26 cellular contexts compared by ENCODE assay signal in genomic region chr22:29393019-29393608, GRCh38. TPM values are rescaled to one million over a fixed set of nuclear protein-coding genes. Genes with fewer than 3 reads are reported as not detected.
DNase-seq lines count a peak whose midpoint lies in the region; ATAC-seq, FAIRE-seq and TF ChIP-seq lines count a peak whose summit lies in the region.
"Had no signal": no experiment of that assay in that cellular context is flagged by ENCODE, and none has a peak within 500 bp of the region (broad histone marks: within the 10 kb centered on the region; RNA-seq: fewer than 3 reads in every experiment).

No MANE protein-coding gene starts in this region.

- TF ChIP-seq EP300 in GM12878 (IDR thresholded peaks at IDR 0.05; ENCODE audit: borderline replicate concordance in 1 of 2, control insufficient read depth in 1 of 2, low read depth in 2 of 2, low read length in 2 of 2) = no peak

- in situ Hi-C loops in GM12878 (cut with MboI) = loop anchor here (10.0 kb wide), 1 partner anchor 692 kb away; the partner anchor contains the start of gene HORMAD2

- H3K9ac ChIP-seq in GM12878 (ENCODE audit: control insufficient read depth, insufficient read depth, low read length) = no peak overlapping the region

- POLR2A ChIA-PET in GM12878 (lab: Charles Lee) = interaction anchor here (0.6 to 1.1 kb wide), 3 partner anchors 112 to 320 kb away, joined by 3 to 5 read pairs (median 3); partner anchors contain the start of gene KREMEN1
- POLR2A ChIA-PET in CD4-positive, alpha-beta T cell (lab: Charles Lee) = no interaction called here

- H3K4me2 ChIP-seq in GM12878 (ENCODE audit: control insufficient read depth, insufficient read depth) = no peak overlapping the region

- H3K9me3 Mint-ChIP-seq in CD4-positive, alpha-beta T cell = no peaks in the 10 kb centered on the region
- H3K9me3 Mint-ChIP-seq: activated naive CD4-positive, alpha-beta T cell treated with anti-CD3 and anti-CD28 coated beads, Interleukin-2, amount 50 U/mL, for 72 hours; activated T-cell treated with anti-CD3 and anti-CD28 coated beads, Interleukin-2, amount 50 U/mL, for 24 hours; brain; T-helper 2 cell treated with Interferon-gamma antibody and Interleukin-4, amounts not matched to agents 5 μg/mL and 100 μg/mL, for 36 hours had no signal

- H3K36me3 ChIP-seq in cardiac muscle cell (no peaks in the 10 kb centered on the region), GM12878 (ENCODE audit: control insufficient read depth in 2 of 2, insufficient read depth in 2 of 2, low read length in 1 of 2) (no peaks in the 10 kb centered on the region)
- H3K36me3 ChIP-seq: gastrocnemius medialis, spleen had no signal

- H4K20me1 ChIP-seq in GM12878 (ENCODE audit: control insufficient read depth, insufficient read depth) = no peaks in the 10 kb centered on the region

- H3K4me1 ChIP-seq in cardiac muscle cell (ENCODE audit: low read depth) (peaks cover 6% of the 10 kb centered on the region), right cardiac atrium (ENCODE audit: control insufficient read depth, insufficient read depth, low read length) (no peaks in the 10 kb centered on the region), GM12878 (ENCODE audit: control insufficient read depth, insufficient read depth, low read length) (peaks cover 15% of the 10 kb centered on the region)

- H3K36me3 Mint-ChIP-seq in CD4-positive, alpha-beta T cell (ENCODE audit: low read depth) = no peaks in the 10 kb centered on the region
- H3K36me3 Mint-ChIP-seq: activated naive CD4-positive, alpha-beta T cell treated with anti-CD3 and anti-CD28 coated beads, Interleukin-2, amount 50 U/mL, for 72 hours; brain had no signal

- H3K9me3 ChIP-seq in cardiac muscle cell (ENCODE audit: low read depth) (no peaks in the 10 kb centered on the region), right cardiac atrium (ENCODE audit: control insufficient read depth, low read length) (no peaks in the 10 kb centered on the region), GM12878 (replicated peaks; ENCODE audit: control insufficient read depth, insufficient read depth, low read length) (no peaks in the 10 kb centered on the region)
- H3K9me3 ChIP-seq in CD4-positive, alpha-beta T cell (ENCODE audit: control insufficient read depth, low read length) = no peaks in the 10 kb centered on the region
- H3K9me3 ChIP-seq: gastrocnemius medialis, spleen had no signal

- FAIRE-seq in GM12878 (lab: Jason Lieb, UNC) = no peak
- FAIRE-seq: GM12891, H54 had no signal

- 0 out of 2 replicates have a peak overlapping the region, but pooled peaks have one; percentile 7 for H2AFZ ChIP-seq in GM12878 (ENCODE audit: control insufficient read depth, low read depth, low read length)

- DNase-seq in cardiac muscle cell (ENCODE audit: low read depth in 1 of 2, low spot score in 1 of 2) (no peak), right cardiac atrium (no peak), NCI-H2227 (lab: John Stamatoyannopoulos, UW; ENCODE audit: unreplicated experiment) (peak; percentile 41), GM12878 (ENCODE audit: low read depth, low spot score) (no peak), NCI-H146 (lab: John Stamatoyannopoulos, UW) (no peak), cardiac septum (ENCODE audit: low spot score) (no peak)
- DNase-seq in activated T-cell treated with anti-CD3 and anti-CD28 coated beads, Interleukin-2, amount 50 U/mL, for 1 hour = no peak
- DNase-seq in CD4-positive, alpha-beta T cell = no peak
- DNase-seq: activated CD4-positive, alpha-beta T cell treated with anti-CD3 and anti-CD28 coated beads, Interleukin-2, amount 50 U/mL, for 1 hour; activated T-cell treated with anti-CD3 and anti-CD28 coated beads, Interleukin-2, amount 50 U/mL, for 24 hours; COR-L47; dermis blood vessel endothelial cell; gastrocnemius medialis; spleen; stimulated activated naive CD4-positive, alpha-beta T cell treated with Interleukin-2 at 50 U/mL for 16 hours had no signal

- ATAC-seq in right cardiac atrium (no peak), GM12878 (peak; percentile 36)
- no peak for ATAC-seq in CD4-positive, alpha-beta T cell (ENCODE audit: poor library complexity)
- ATAC-seq: activated naive CD4-positive, alpha-beta T cell treated with anti-CD3 and anti-CD28 coated beads, Interleukin-2, amount 50 U/mL, for 72 hours; gastrocnemius medialis had no signal

- peaks cover 6% of the 10 kb centered on the region for H3K79me2 ChIP-seq in GM12878 (ENCODE audit: control insufficient read depth, insufficient read depth, low read length)

- BruUV-seq in GM12878 (replicated peaks; lab: Mats Ljungman, UMichigan) = no TSS peak

- no peak overlapping the region for H3K27ac Mint-ChIP-seq in CD4-positive, alpha-beta T cell
- H3K27ac Mint-ChIP-seq: activated T-cell treated with anti-CD3 and anti-CD28 coated beads, Interleukin-2, amount 50 U/mL, for 24 hours; brain; T-helper 2 cell treated with Interferon-gamma antibody and Interleukin-4, amounts not matched to agents 5 μg/mL and 100 μg/mL, for 36 hours had no signal

- no peak for TF ChIP-seq RAD21 in GM12878 (IDR thresholded peaks at IDR 0.05; ENCODE audit: insufficient read depth, low read depth, low read length)

- H3K4me3 ChIP-seq in cardiac muscle cell (no peak overlapping the region), right cardiac atrium (ENCODE audit: low read length) (no peak overlapping the region), GM12878 (no peak overlapping the region)
- H3K4me3 ChIP-seq: gastrocnemius medialis, spleen had no signal

- CTCF ChIA-PET in GM12878 (lab: Yijun Ruan, JAX) = interaction anchor here (0.9 to 2.1 kb wide), 7 partner anchors 18 to 365 kb away, joined by 3 to 16 read pairs (median 4); no protein-coding TSS in a partner anchor
- CTCF ChIA-PET in CD4-positive, alpha-beta T cell (lab: Charles Lee) = interaction anchor here (0.5 kb wide), 1 partner anchor 1962 kb away, joined by 3 read pairs; no protein-coding TSS in a partner anchor

- H3K4me3 Mint-ChIP-seq in CD4-positive, alpha-beta T cell = no peak overlapping the region
- H3K4me3 Mint-ChIP-seq: activated T-cell treated with anti-CD3 and anti-CD28 coated beads, Interleukin-2, amount 50 U/mL, for 24 hours; brain; T-helper 2 cell treated with Interferon-gamma antibody and Interleukin-4, amounts not matched to agents 5 μg/mL and 100 μg/mL, for 36 hours had no signal

- H3K4me1 Mint-ChIP-seq in CD4-positive, alpha-beta T cell (ENCODE audit: low read depth) = peaks cover 19% of the 10 kb centered on the region

- SMC1A ChIA-PET in GM12878 (lab: Charles Lee; ENCODE audit: uncharacterized antibody, unreplicated experiment) = interaction anchor here (0.8 to 1.0 kb wide), 2 partner anchors 21 to 696 kb away, joined by 3 read pairs; no protein-coding TSS in a partner anchor

- TF ChIP-seq CTCF in cardiac muscle cell (IDR thresholded peaks at IDR 0.05; ENCODE audit: low read depth, low read length) = no peak
- TF ChIP-seq CTCF in GM12878 (IDR thresholded peaks at IDR 0.05 in 2 of 3, conservative IDR thresholded peaks at IDR 0.05 in 1 of 3; ENCODE audit: control insufficient read depth in 2 of 3, extremely low read depth in 1 of 3, insufficient read depth in 1 of 3, low read depth in 3 of 3, low read length in 3 of 3) = no peak
- TF ChIP-seq CTCF in CD4-positive, alpha-beta T cell (IDR thresholded peaks at IDR 0.05) = no peak

- H3K27me3 ChIP-seq in cardiac muscle cell (no peaks in the 10 kb centered on the region), right cardiac atrium (ENCODE audit: control insufficient read depth, insufficient read depth) (no peaks in the 10 kb centered on the region), GM12878 (replicated peaks in 1 of 2; ENCODE audit: control insufficient read depth in 2 of 2, insufficient read depth in 2 of 2, low read length in 1 of 2) (no peaks in the 10 kb centered on the region)
- no peaks in the 10 kb centered on the region for H3K27me3 ChIP-seq in CD4-positive, alpha-beta T cell (ENCODE audit: control insufficient read depth, insufficient read depth, low read length)
- H3K27me3 ChIP-seq: gastrocnemius medialis, spleen had no signal

- intact Hi-C loops in right cardiac atrium (cut with DNase I) (loop anchor here in 2 of 4 donors (10.0 kb wide), 1 partner anchor 132 kb away; no protein-coding TSS in a partner anchor), GM12878 (cut with micrococcal nuclease; ENCODE audit: unreplicated experiment) (no loop called here), cardiac septum (cut with DNase I) (no loop called here)
- intact Hi-C loops in CD4-positive, alpha-beta T cell (cut with DNase I, micrococcal nuclease) = loop anchor here (10.0 kb wide), 3 partner anchors 82 to 692 kb away; partner anchors contain the start of gene HORMAD2 (in 1 of the 2)

- RAD21 ChIA-PET in GM12878 (lab: Charles Lee; ENCODE audit: unreplicated experiment) = interaction anchor here (1.3 to 1.7 kb wide), 2 partner anchors 10 to 18 kb away, joined by 3 to 5 read pairs; no protein-coding TSS in a partner anchor

- TF ChIP-seq POLR2A in GM12878 (IDR thresholded peaks at IDR 0.05; ENCODE audit: low read depth, low read length) = no peak

- WGBS in right cardiac atrium = 90% methylated on average over 2 of the region's 2 CpGs
- WGBS in GM12878 (ENCODE audit: insufficient coverage, insufficient replicate concordance, low lambda C conversion rate, missing lambda C conversion rate) = 18% methylated on average over 2 of the region's 2 CpGs

- H3K27ac ChIP-seq in cardiac muscle cell (peak overlapping the region; percentile 70), right cardiac atrium (ENCODE audit: low read length) (no peak overlapping the region), GM12878 (ENCODE audit: control insufficient read depth, insufficient read depth) (no peak overlapping the region)
- H3K27ac ChIP-seq in CD4-positive, alpha-beta T cell (ENCODE audit: low read depth, low read length) = no peak overlapping the region
- H3K27ac ChIP-seq: gastrocnemius medialis, spleen had no signal

- no peaks in the 10 kb centered on the region for H3K27me3 Mint-ChIP-seq in CD4-positive, alpha-beta T cell
- H3K27me3 Mint-ChIP-seq: activated T-cell treated with anti-CD3 and anti-CD28 coated beads, Interleukin-2, amount 50 U/mL, for 24 hours had no signal

RNA-seq across cellular contexts. Expression of gene AP1B1, which starts 4.7 kb away (rescaled TPM):
- 68.2 and 80.7 TPM in 2 replicates for total RNA-seq in cardiac muscle cell
- polyA plus RNA-seq in cardiac muscle cell = 55.1 and 67.4 TPM in 2 replicates
- 10 to 100 TPM; 33.5 to 44.6 (median 40.3) TPM for total RNA-seq in right cardiac atrium
- polyA plus RNA-seq in right cardiac atrium = 21.7 TPM
- 58.7 and 64.4 TPM in 2 replicates for total RNA-seq in GM12878 (2013; cell fraction: nucleolus; rRNA removed)
- total RNA-seq in GM12878 (2014; rRNA removed) = 73.0 and 90.1 TPM in 2 replicates
- total RNA-seq in GM12878 (2014; rRNA removed; fragmentation: Illumina TruSeq; extraction: Trizol) = 30.0 and 36.1 TPM in 2 replicates
- total RNA-seq in GM12878 (2021) = 87.6 and 91.5 TPM in 2 replicates
- 19.8 TPM for polyA plus RNA-seq in GM12878 (2011; ENCODE audit: low read depth)
- 32.2 and 59.4 TPM in 2 replicates for polyA plus RNA-seq in GM12878 (2011; rRNA removed)
- polyA plus RNA-seq in GM12878 (2011; cell fraction: cytosol; rRNA removed) = 69.1 and 75.3 TPM in 2 replicates
- polyA plus RNA-seq in GM12878 (2011; cell fraction: nucleus; rRNA removed) = 110 and 152 TPM in 2 replicates
- polyA plus RNA-seq in GM12878 (2012) = 35.8 and 37.7 TPM in 2 replicates
- 21.4 and 56.1 TPM in 2 replicates for polyA plus RNA-seq in GM12878 (2014; fragmentation: Illumina TruSeq; extraction: Trizol)
- 1 to 10 TPM; 2.1 to 5.0 TPM for polyA plus RNA-seq in GM12878 (2014; fragmentation: Nextera tagmentation; extraction: Ambion mirVana)
- polyA plus RNA-seq in GM12878 (2014; rRNA removed) = 54.9 and 66.6 TPM in 2 replicates
- polyA plus RNA-seq in GM12878 (2016; fragmentation: Nextera tagmentation; extraction: Ambion mirVana) = 10 to 100 TPM; 89.1 to 98.6 TPM
- 137 and 178 TPM in 2 replicates for polyA minus RNA-seq in GM12878 (2011; rRNA and poly(A)+ RNA removed)
- polyA minus RNA-seq in GM12878 (2011; cell fraction: cytosol; rRNA and poly(A)+ RNA removed) = 57.7 and 67.1 TPM in 2 replicates
- 47.6 and 76.1 TPM in 2 replicates for polyA minus RNA-seq in GM12878 (2011; cell fraction: nucleus; rRNA and poly(A)+ RNA removed)
- total RNA-seq in CD4-positive, alpha-beta T cell = 10 to 100 TPM; 25.6 to 26.4 TPM
- total RNA-seq in cardiac septum = 28.0 TPM

RNA-seq across cellular contexts. Expression of gene RFPL1, which starts 45.3 kb away (rescaled TPM):
- total RNA-seq in cardiac muscle cell = not detected in 2 replicates
- 0.32 TPM in 1 of 2 replicates, not detected in the other for polyA plus RNA-seq in cardiac muscle cell
- not detected for total RNA-seq in right cardiac atrium
- not detected for polyA plus RNA-seq in right cardiac atrium
- total RNA-seq in GM12878 (2013; cell fraction: nucleolus; rRNA removed) = not detected in 2 replicates
- total RNA-seq in GM12878 (2014; rRNA removed) = not detected in 2 replicates
- total RNA-seq in GM12878 (2014; rRNA removed; fragmentation: Illumina TruSeq; extraction: Trizol) = not detected in 2 replicates
- not detected in 2 replicates for total RNA-seq in GM12878 (2021)
- polyA plus RNA-seq in GM12878 (2011; ENCODE audit: low read depth) = not detected
- polyA plus RNA-seq in GM12878 (2011; rRNA removed) = not detected in 2 replicates
- polyA plus RNA-seq in GM12878 (2011; cell fraction: cytosol; rRNA removed) = not detected in 2 replicates
- polyA plus RNA-seq in GM12878 (2011; cell fraction: nucleus; rRNA removed) = not detected in 2 replicates
- polyA plus RNA-seq in GM12878 (2012) = 0.09 TPM in 1 of 2 replicates, not detected in the other
- polyA plus RNA-seq in GM12878 (2014; fragmentation: Illumina TruSeq; extraction: Trizol) = not detected in 2 replicates
- under 1 TPM in 1 of 2 experiments, not detected in 1; 0.13 TPM for polyA plus RNA-seq in GM12878 (2014; fragmentation: Nextera tagmentation; extraction: Ambion mirVana)
- not detected in 2 replicates for polyA plus RNA-seq in GM12878 (2014; rRNA removed)
- not detected for polyA plus RNA-seq in GM12878 (2016; fragmentation: Nextera tagmentation; extraction: Ambion mirVana)
- polyA minus RNA-seq in GM12878 (2011; rRNA and poly(A)+ RNA removed) = not detected in 2 replicates
- polyA minus RNA-seq in GM12878 (2011; cell fraction: cytosol; rRNA and poly(A)+ RNA removed) = not detected in 2 replicates
- not detected in 2 replicates for polyA minus RNA-seq in GM12878 (2011; cell fraction: nucleus; rRNA and poly(A)+ RNA removed)
- total RNA-seq in CD4-positive, alpha-beta T cell = not detected
- not detected for total RNA-seq in cardiac septum
- total RNA-seq: activated naive CD4-positive, alpha-beta T cell treated with anti-CD3 and anti-CD28 coated beads, Interleukin-2, amount 50 U/mL, for 72 hours; dermis blood vessel endothelial cell; epithelial cell of proximal tubule; G401; gastrocnemius medialis; lower leg skin; posterior vena cava; urinary bladder had no signal
- polyA plus RNA-seq: AG04450, urinary bladder had no signal

Comparison
In these comparisons a context has a peak if more than half of its experiments do, and no peak if none do; other contexts are left out.
1. intact Hi-C loops: an anchor here in CD4-positive, alpha-beta T cell (10.0 kb wide); none called in GM12878 and cardiac septum.